Comparison of ENCODE assay signal across 17 cellular contexts in genomic region chr15:72207576-72208085, GRCh38. TPM values are rescaled to one million over a fixed set of nuclear protein-coding genes. Genes with fewer than 3 reads are reported as not detected.
"Had no signal": no experiment of that assay in that cellular context is flagged by ENCODE, and none has a peak within 500 bp of the region (broad histone marks: within the 10 kb centered on the region; RNA-seq: fewer than 3 reads in every experiment).

No MANE protein-coding gene starts in this region.

- H3K27me3 Mint-ChIP-seq: activated naive CD4-positive, alpha-beta T cell treated with anti-CD3 and anti-CD28 coated beads, Interleukin-2, amount 10 ng/mL, durations not matched to agents 7 days and 5 days had no signal

- H3K27me3 ChIP-seq: dorsolateral prefrontal cortex, gastrocnemius medialis, heart left ventricle, thyroid gland had no signal

- H3K4me1 Mint-ChIP-seq: endodermal cell had no signal

- H3K9me3 Mint-ChIP-seq: activated naive CD4-positive, alpha-beta T cell treated with anti-CD3 and anti-CD28 coated beads, Interleukin-2, amount 10 ng/mL, durations not matched to agents 7 days and 5 days; endodermal cell had no signal

- DNase-seq: activated CD4-positive, alpha-beta T cell treated with anti-CD3 and anti-CD28 coated beads, Interleukin-2, amount 50 U/mL, for 48 hours; activated CD4-positive, CD25-positive, alpha-beta regulatory T cell treated with anti-CD3 and anti-CD28 coated beads, Interleukin-2, amount 50 U/mL, for 72 hours; activated naive CD4-positive, alpha-beta T cell treated with anti-CD3 and anti-CD28 coated beads, Interleukin-2, amount 10 ng/mL, durations not matched to agents 7 days and 5 days; dorsolateral prefrontal cortex; erythroblast; gastrocnemius medialis; heart left ventricle; left cardiac atrium; lower lobe of right lung; midbrain; psoas muscle; T-helper 9 cell; thyroid gland had no signal

- H3K9me3 ChIP-seq: gastrocnemius medialis, heart left ventricle, lower lobe of right lung, psoas muscle, thyroid gland had no signal

- ATAC-seq: gastrocnemius medialis, heart left ventricle, left cardiac atrium, lower lobe of right lung, psoas muscle, sciatic nerve had no signal

- H3K27ac Mint-ChIP-seq: activated naive CD4-positive, alpha-beta T cell treated with anti-CD3 and anti-CD28 coated beads, Interleukin-2, amount 10 ng/mL, durations not matched to agents 7 days and 5 days had no signal

- H3K4me3 ChIP-seq: dorsolateral prefrontal cortex, gastrocnemius medialis, heart left ventricle, lower lobe of right lung, psoas muscle, thyroid gland had no signal

- H3K27ac ChIP-seq: heart left ventricle, lower lobe of right lung, psoas muscle, thyroid gland had no signal

- H3K4me3 Mint-ChIP-seq: activated naive CD4-positive, alpha-beta T cell treated with anti-CD3 and anti-CD28 coated beads, Interleukin-2, amount 10 ng/mL, durations not matched to agents 7 days and 5 days; endodermal cell had no signal

RNA-seq across cellular contexts. Expression of gene GRAMD2A, which starts 10.0 kb away (rescaled TPM):
- total RNA-seq: gastrocnemius medialis, left cardiac atrium, myocyte, osteoblast, psoas muscle had no signal
